8 cellular contexts compared by ENCODE assay signal in the genomic region with DNA sequence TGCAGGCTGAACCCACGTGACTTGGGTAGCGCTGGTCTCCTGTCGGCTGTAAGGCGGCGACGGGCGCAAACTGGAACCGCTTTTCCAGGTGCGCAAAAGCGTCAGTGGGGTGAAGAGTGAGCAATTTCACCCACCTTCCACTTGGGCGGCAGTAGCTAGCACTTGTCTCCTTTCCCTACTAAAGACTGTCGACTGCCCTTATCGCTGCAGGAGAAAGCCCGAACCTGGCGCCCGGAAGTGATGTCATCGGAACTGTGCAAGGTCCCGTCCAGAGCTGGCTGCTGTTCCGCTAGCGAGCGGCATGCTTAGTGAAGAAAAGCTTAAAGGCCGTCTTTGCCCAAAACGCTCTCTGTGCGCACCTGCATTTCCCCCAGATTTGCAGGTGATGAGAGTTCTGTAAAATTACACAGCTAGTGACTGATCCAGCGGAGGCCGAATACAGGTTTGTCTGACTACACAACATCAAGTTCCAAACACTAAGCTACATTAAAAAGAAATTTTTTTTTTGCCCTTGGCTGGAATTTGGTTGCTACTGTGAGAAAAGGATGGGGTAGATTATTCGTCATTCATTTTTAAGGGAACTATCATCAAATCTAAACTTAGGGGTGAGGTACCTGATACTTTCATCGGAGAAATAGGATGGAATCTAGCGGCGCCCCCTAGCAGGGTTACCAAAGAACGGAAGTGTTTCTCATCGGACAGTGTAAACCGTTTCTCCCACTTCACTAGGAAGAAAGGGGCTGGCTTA.
A peak's percentile ranks its signal among the peaks of the same experiment; 100 is the strongest.
DNase-seq lines count a peak whose midpoint lies in the region; TF ChIP-seq lines count a peak whose summit lies in the region.

A gene with protein sequence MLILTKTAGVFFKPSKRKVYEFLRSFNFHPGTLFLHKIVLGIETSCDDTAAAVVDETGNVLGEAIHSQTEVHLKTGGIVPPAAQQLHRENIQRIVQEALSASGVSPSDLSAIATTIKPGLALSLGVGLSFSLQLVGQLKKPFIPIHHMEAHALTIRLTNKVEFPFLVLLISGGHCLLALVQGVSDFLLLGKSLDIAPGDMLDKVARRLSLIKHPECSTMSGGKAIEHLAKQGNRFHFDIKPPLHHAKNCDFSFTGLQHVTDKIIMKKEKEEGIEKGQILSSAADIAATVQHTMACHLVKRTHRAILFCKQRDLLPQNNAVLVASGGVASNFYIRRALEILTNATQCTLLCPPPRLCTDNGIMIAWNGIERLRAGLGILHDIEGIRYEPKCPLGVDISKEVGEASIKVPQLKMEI (minus strand): TSS at position 242 of the 748 bp plus-strand sequence. CDS start 1,152 bp downstream, outside the sequence.

- peaks cover 10% of the 10 kb centered on the region; the same call in 1 of the 2 replicates for H3K4me1 ChIP-seq in MM.1S (ENCODE audit: low read length)
- peaks cover 15% of the 10 kb centered on the region for H3K4me1 ChIP-seq in neuron (ENCODE audit: insufficient read depth, low read length)
- H3K4me1 ChIP-seq in subcutaneous abdominal adipose tissue (ENCODE audit: control insufficient read depth in 5 of 5, insufficient read depth in 5 of 5, low read length in 5 of 5), result peaks cover 0 to 19% (median 17%) of the 10 kb centered on the region in 5 donors

- H3K79me2 ChIP-seq in MM.1S (ENCODE audit: low read length), result no peaks in the 10 kb centered on the region

- H3K27me3 ChIP-seq in MM.1S (replicated peaks; ENCODE audit: insufficient read depth, low read length) (no peaks in the 10 kb centered on the region), neuron (ENCODE audit: insufficient read depth, low read length) (no peaks in the 10 kb centered on the region), subcutaneous abdominal adipose tissue (ENCODE audit: control insufficient read depth in 5 of 5, insufficient read depth in 4 of 5, low read length in 5 of 5) (no peaks in the 10 kb centered on the region)

- no peaks in the 10 kb centered on the region for H3K36me3 ChIP-seq in MM.1S (replicated peaks; ENCODE audit: insufficient read depth, low read length)
- peaks cover 14% of the 10 kb centered on the region for H3K36me3 ChIP-seq in neuron (ENCODE audit: insufficient read depth, low read length)
- H3K36me3 ChIP-seq in subcutaneous abdominal adipose tissue (ENCODE audit: control insufficient read depth in 5 of 5, insufficient read depth in 5 of 5, low read length in 5 of 5), result peaks cover 4 to 12% (median 7%) of the 10 kb centered on the region in 5 donors

- H2AFZ ChIP-seq in MM.1S (ENCODE audit: low read length), result peak within 1 kb of the TSS; percentile 99
- H2AFZ ChIP-seq in neuron (ENCODE audit: low read depth, low read length), result peak within 1 kb of the TSS; percentile 94

- H3K4me2 ChIP-seq in MM.1S (ENCODE audit: low read depth, low read length), result peak within 1 kb of the TSS; percentile 88

- peak; percentile 86 for DNase-seq in GF-D8 (lab: John Stamatoyannopoulos, UW)
- DNase-seq in HCEC 1CT, result peak; percentile 90
- DNase-seq in MM.1S, result peak; percentile 96
- peak; percentile 84 for DNase-seq in SIG-M5 (lab: John Stamatoyannopoulos, UW)
- peak; percentile 69 to 87 (median 77) for DNase-seq in activated naive CD4-positive, alpha-beta T cell (lab: John Stamatoyannopoulos, UW)
- DNase-seq in foreskin melanocyte, result peak; percentile 89

- peak; percentile 53 for TF ChIP-seq CTCF in MM.1S (IDR thresholded peaks at IDR 0.05; ENCODE audit: low read length)

- peaks cover 32% of the 10 kb centered on the region for H3F3A ChIP-seq in MM.1S (ENCODE audit: insufficient read depth, low read length)

- H3K9me2 ChIP-seq in MM.1S (replicated peaks; ENCODE audit: insufficient read depth, low read length), result no peaks in the 10 kb centered on the region

- no peaks in the 10 kb centered on the region for H4K20me1 ChIP-seq in MM.1S (ENCODE audit: insufficient read depth, low read length)

- H3K4me3 ChIP-seq in MM.1S (ENCODE audit: low read length), result peak within 1 kb of the TSS; percentile 87
- H3K4me3 ChIP-seq in neuron (ENCODE audit: low read length), result peak within 1 kb of the TSS; percentile 92
- H3K4me3 ChIP-seq in subcutaneous abdominal adipose tissue (ENCODE audit: low read depth in 1 of 5, low read length in 5 of 5), result peak within 1 kb of the TSS; percentile 80 to 100 (median 100)

- H3K9me3 ChIP-seq in MM.1S (replicated peaks; ENCODE audit: insufficient read depth, low read length), result no peaks in the 10 kb centered on the region
- no peaks in the 10 kb centered on the region for H3K9me3 ChIP-seq in neuron (ENCODE audit: low read length)
- no peaks in the 10 kb centered on the region for H3K9me3 ChIP-seq in subcutaneous abdominal adipose tissue (ENCODE audit: control insufficient read depth in 5 of 5, low read length in 5 of 5)

- H3K9ac ChIP-seq in MM.1S (ENCODE audit: low read length) (peak within 1 kb of the TSS; percentile 90), subcutaneous abdominal adipose tissue (ENCODE audit: low read length in 5 of 5) (peak within 1 kb of the TSS; percentile 64 to 95 (median 90))

- H3K27ac ChIP-seq in MM.1S (ENCODE audit: low read length), result peak within 1 kb of the TSS; percentile 91
- peak within 1 kb of the TSS; percentile 85 for H3K27ac ChIP-seq in subcutaneous abdominal adipose tissue (ENCODE audit: low read depth, low read length)

Comparison
In these comparisons a context has a peak if more than half of its experiments do, and no peak if none do; other contexts are left out.
1. Peak in every context shown above with its lines: DNase-seq, H3K4me3 ChIP-seq and H3K27ac ChIP-seq.